ENCODE assay signal across 8 cellular contexts in the genomic region with DNA sequence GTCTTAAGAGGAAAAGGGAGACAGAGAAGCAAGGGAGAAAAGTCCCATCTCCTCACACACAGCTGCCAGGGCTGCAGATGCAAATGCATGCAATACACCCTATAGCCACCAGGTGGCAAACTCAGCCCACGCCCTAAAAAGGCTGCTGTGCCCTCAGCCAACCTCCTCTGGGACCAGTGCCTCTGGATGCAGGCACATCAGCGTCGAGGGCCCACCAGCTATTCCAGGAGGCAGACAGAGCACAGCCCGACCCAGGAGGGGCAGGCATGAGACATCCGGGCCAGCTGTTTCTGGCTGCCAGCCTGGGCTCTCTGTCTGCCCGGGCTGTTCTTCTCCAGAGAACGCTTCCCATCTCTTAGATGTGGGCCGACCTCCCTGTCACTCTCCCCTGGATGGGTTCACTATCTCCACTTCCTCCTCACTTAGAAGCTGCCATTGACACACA. TPM values are rescaled to one million over a fixed set of nuclear protein-coding genes. Genes with fewer than 3 reads are reported as not detected.
A peak's percentile ranks its signal among the peaks of the same experiment; 100 is the strongest.
DNase-seq lines count a peak whose midpoint lies in the region; ATAC-seq lines count a peak whose summit lies in the region.

No MANE protein-coding gene starts in this region.

- no peaks in the 10 kb centered on the region for H3K27me3 Mint-ChIP-seq in effector memory CD8-positive, alpha-beta T cell

- H2BK12ac ChIP-seq in mesenchymal stem cell (ENCODE audit: low read length in 2 of 2), result no peak overlapping the region

- no peak overlapping the region for H3K23ac ChIP-seq in mesenchymal stem cell (ENCODE audit: low read length in 2 of 2)

- H3K9me3 Mint-ChIP-seq in effector memory CD8-positive, alpha-beta T cell, result no peaks in the 10 kb centered on the region

- ATAC-seq in HG03175 (IDR thresholded peaks at IDR 0.05; ENCODE audit: unreplicated experiment) (peak; percentile 53), GM19035 (IDR thresholded peaks at IDR 0.05; ENCODE audit: unreplicated experiment) (no peak)
- ATAC-seq in effector memory CD8-positive, alpha-beta T cell (replicated peaks), result peak; percentile 50

- no peak overlapping the region for H2BK5ac ChIP-seq in mesenchymal stem cell (ENCODE audit: low read depth, low read length, poor library complexity, severe bottlenecking)

- peak overlapping the region; percentile 80 to 86 for H3K27ac Mint-ChIP-seq in effector memory CD8-positive, alpha-beta T cell

- H3K4me1 ChIP-seq in mesenchymal stem cell (ENCODE audit: control insufficient read depth, insufficient read depth, low read depth, low read length), result no peaks in the 10 kb centered on the region

- peaks cover 6% of the 10 kb centered on the region for H3K36me3 Mint-ChIP-seq in effector memory CD8-positive, alpha-beta T cell (ENCODE audit: insufficient read depth)

- H4K8ac ChIP-seq in mesenchymal stem cell (ENCODE audit: low read length), result no peak overlapping the region

- no peak overlapping the region for H3K4me3 ChIP-seq in mesenchymal stem cell (ENCODE audit: insufficient read depth in 1 of 2, low read depth in 1 of 2, low read length in 2 of 2)

- no peak overlapping the region for H4K91ac ChIP-seq in mesenchymal stem cell (ENCODE audit: low read length)

- H3K79me1 ChIP-seq in mesenchymal stem cell (replicated peaks; ENCODE audit: low read length, poor library complexity, severe bottlenecking), result no peaks in the 10 kb centered on the region

- no peak overlapping the region for H3K4me3 Mint-ChIP-seq in effector memory CD8-positive, alpha-beta T cell

- no peak overlapping the region for H3K14ac ChIP-seq in mesenchymal stem cell (ENCODE audit: low read length in 2 of 2)

- peaks cover 29 to 30% of the 10 kb centered on the region in 2 donors for H3K4me1 Mint-ChIP-seq in effector memory CD8-positive, alpha-beta T cell (ENCODE audit: low read depth in 2 of 2)

- DNase-seq in COLO668 (lab: John Stamatoyannopoulos, UW; ENCODE audit: unreplicated experiment) (peak; percentile 74), NOMO-1 (lab: John Stamatoyannopoulos, UW; ENCODE audit: unreplicated experiment in 2 of 2) (peak; percentile 34 to 47), mesenchymal stem cell (peak; percentile 77)
- DNase-seq in activated CD8-positive, alpha-beta memory T cell treated with anti-CD3 and anti-CD28 coated beads for 4 hours (ENCODE audit: low read depth in 2 of 2), result peak; percentile 44 to 58
- peak; percentile 72 to 77 (median 73) for DNase-seq in effector memory CD8-positive, alpha-beta T cell
- peak; percentile 59 for DNase-seq in stimulated activated CD8-positive, alpha-beta memory T cell treated with anti-CD3 and anti-CD28 coated beads, Interleukin-15, amount 100 ng/mL, for 1 hour (ENCODE audit: low read depth)

- no peak overlapping the region for H2AFZ ChIP-seq in mesenchymal stem cell (ENCODE audit: low read depth, low read length)

- H3K27me3 ChIP-seq in mesenchymal stem cell (ENCODE audit: control insufficient read depth in 1 of 2, insufficient read depth in 1 of 2, low read length in 2 of 2), result no peaks in the 10 kb centered on the region

- H3K36me3 ChIP-seq in mesenchymal stem cell (ENCODE audit: control insufficient read depth in 1 of 2, insufficient read depth in 2 of 2, low read depth in 1 of 2, low read length in 2 of 2), result peaks cover 64 to 83% of the 10 kb centered on the region in 2 experiments

- peak overlapping the region; percentile 19 for H3K9ac ChIP-seq in mesenchymal stem cell (ENCODE audit: low read length)

- H3K27ac ChIP-seq in mesenchymal stem cell (ENCODE audit: low read length, poor library complexity, severe bottlenecking), result no peak overlapping the region

- 25% methylated on average over 8 of the region's 8 CpGs for WGBS in mesenchymal stem cell

- no peak overlapping the region for H2BK15ac ChIP-seq in mesenchymal stem cell (ENCODE audit: low read depth, poor library complexity, severe bottlenecking)

- H3K9me3 ChIP-seq in mesenchymal stem cell (ENCODE audit: control insufficient read depth, low read length), result no peaks in the 10 kb centered on the region

- no peak overlapping the region for H3K4ac ChIP-seq in mesenchymal stem cell (ENCODE audit: low read depth in 1 of 2, low read length in 2 of 2)

- H2BK120ac ChIP-seq in mesenchymal stem cell (ENCODE audit: low read depth, low read length), result no peak overlapping the region

- no peak overlapping the region for H2AK5ac ChIP-seq in mesenchymal stem cell (ENCODE audit: low read length, severe bottlenecking)

- H3K4me2 ChIP-seq in mesenchymal stem cell (ENCODE audit: low read length, poor library complexity, severe bottlenecking), result no peak overlapping the region

- no peak overlapping the region for H3K18ac ChIP-seq in mesenchymal stem cell (ENCODE audit: low read depth in 1 of 2, low read length in 2 of 2)

RNA-seq across cellular contexts. Expression of gene TPBGL, which starts 39.7 kb away (rescaled TPM):
- polyA plus RNA-seq in mesenchymal stem cell (2013, experiment 1 of 2), result 0.14 TPM
- 0.04 TPM for polyA plus RNA-seq in mesenchymal stem cell (2013, experiment 2 of 2)
